ENCODE assay signal across 1 cellular context in the genomic region with DNA sequence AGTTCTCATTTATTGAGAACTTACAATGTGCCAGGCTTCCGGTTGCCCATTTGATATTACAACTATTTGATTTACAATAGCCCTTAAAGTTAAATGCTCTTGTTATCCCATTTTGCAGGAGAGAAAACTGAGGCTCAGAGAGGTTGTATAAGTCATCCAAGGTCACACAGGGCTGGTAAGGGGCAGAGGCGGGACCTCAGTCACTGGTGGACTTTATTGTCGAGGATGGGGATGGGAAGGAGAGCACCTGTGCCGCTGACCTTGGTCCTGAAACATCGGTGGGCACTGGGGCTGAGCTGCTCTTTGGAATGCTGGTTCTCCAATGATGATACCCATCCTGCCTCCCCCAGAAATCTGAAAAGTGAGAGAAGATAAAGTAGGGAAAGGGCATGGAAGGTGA.
TF ChIP-seq lines count a peak whose summit lies in the region.

No MANE protein-coding gene starts in this region.

TF ChIP-seq in GM23338, 12 proteins besides CTCF, POLR2A, EP300 and RAD21 (continued from another document):
- no peak for TF ChIP-seq ETS1 (IDR thresholded peaks at IDR 0.05)
- TF ChIP-seq JUNB (IDR thresholded peaks at IDR 0.05; ENCODE audit: unreplicated experiment), result no peak
- TF ChIP-seq ZNF114 (CRISPR knock-in tag; IDR thresholded peaks at IDR 0.05), result no peak
- TF ChIP-seq POLR2AphosphoS5 (IDR thresholded peaks at IDR 0.05; ENCODE audit: low read depth), result no peak
- TF ChIP-seq CREB1 (CRISPR knock-in tag; IDR thresholded peaks at IDR 0.05; ENCODE audit: low read depth), result no peak
- peak; percentile 95 for TF ChIP-seq REST (IDR thresholded peaks at IDR 0.05; ENCODE audit: unreplicated experiment)
